In the genomic region with DNA sequence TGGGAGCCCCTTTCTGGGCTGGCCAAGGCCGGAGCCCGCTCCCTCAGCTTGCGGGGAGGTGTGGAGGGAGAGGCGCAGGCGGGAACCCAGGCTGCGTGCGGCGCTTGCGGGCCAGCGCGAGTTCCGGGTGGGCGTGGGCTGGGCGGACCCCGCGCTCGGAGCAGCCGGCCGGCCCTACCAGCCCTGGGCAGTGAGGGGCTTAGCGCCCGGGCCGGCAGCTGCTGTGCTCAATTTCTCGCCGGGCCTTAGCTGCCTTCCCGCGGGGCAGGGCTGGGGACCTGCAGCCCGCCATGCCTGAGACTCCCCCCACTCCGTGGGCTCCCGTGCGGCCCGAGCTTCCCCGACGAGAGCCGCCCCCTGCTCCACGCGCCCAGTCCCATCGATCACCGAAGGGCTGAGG, we compare ENCODE assay signal across 6 cellular contexts. TPM values are rescaled to one million over a fixed set of nuclear protein-coding genes. Genes with fewer than 3 reads are reported as not detected.
A peak's percentile ranks its signal among the peaks of the same experiment; 100 is the strongest.
DNase-seq lines count a peak whose midpoint lies in the region; ATAC-seq and TF ChIP-seq lines count a peak whose summit lies in the region.
"Not testable (repeated sequence)": the region's sequence is repeated elsewhere in the genome, so short reads cannot be mapped to it uniquely, and the experiment has no call there.

No MANE protein-coding gene starts in this region.

- not testable (repeated sequence) for H2BK120ac ChIP-seq in mesenchymal stem cell (ENCODE audit: low read depth, low read length)
- H2BK120ac ChIP-seq in trophoblast cell (ENCODE audit: insufficient read depth, low read length, poor library complexity) = peak overlapping the region; percentile 59

- H3K14ac ChIP-seq in mesenchymal stem cell (ENCODE audit: low read length in 2 of 2) = not testable (repeated sequence)
- H3K14ac ChIP-seq in trophoblast cell (ENCODE audit: low read length) = peak overlapping the region; percentile 47

- H3K9me2 ChIP-seq in GM23338 (ENCODE audit: insufficient read depth) = not testable (repeated sequence)

- BruUV-seq in Caco-2 (replicated peaks; lab: Mats Ljungman, UMichigan) = not testable (repeated sequence)

- not testable (repeated sequence) for H3K9ac ChIP-seq in mesenchymal stem cell (ENCODE audit: low read length); trophoblast cell (ENCODE audit: low read length)

- H2BK12ac ChIP-seq in mesenchymal stem cell (ENCODE audit: low read length in 2 of 2) = not testable (repeated sequence)
- H2BK12ac ChIP-seq in trophoblast cell (ENCODE audit: low read length) = peak overlapping the region; percentile 93

- not testable (repeated sequence) for H3K4me2 ChIP-seq in GM23338; mesenchymal stem cell (ENCODE audit: low read length, poor library complexity, severe bottlenecking); trophoblast cell (ENCODE audit: low read length)

- H4K20me1 ChIP-seq in GM23338 (replicated peaks; ENCODE audit: insufficient read depth) = not testable (repeated sequence)

- H3K4me1 ChIP-seq in Caco-2 (peaks cover 59% of the 10 kb centered on the region), mesenchymal stem cell (ENCODE audit: control insufficient read depth, insufficient read depth, low read depth, low read length) (peaks cover 10% of the 10 kb centered on the region), trophoblast cell (ENCODE audit: control insufficient read depth in 1 of 2, insufficient read depth in 2 of 2, low read length in 2 of 2) (peaks cover 8 to 14% of the 10 kb centered on the region in 2 experiments)
- not testable (repeated sequence) for H3K4me1 ChIP-seq in GM23338 (ENCODE audit: insufficient read depth); testis

- not testable (repeated sequence) for DNase-seq in Caco-2; GM23338 (ENCODE audit: low spot score); mesenchymal stem cell; trophoblast cell; testis

- POLR2A ChIA-PET in Caco-2 (lab: Charles Lee) = interaction anchor here (0.6 to 1.6 kb wide), 2 partner anchors 18 to 19 kb away, joined by 3 to 5 read pairs; no protein-coding TSS in a partner anchor

- H3K9me3 Mint-ChIP-seq in Caco-2 (ENCODE audit: unreplicated experiment); GM23338: not testable (repeated sequence)

- H3K27me3 ChIP-seq in Caco-2 (replicated peaks; ENCODE audit: control insufficient read depth, insufficient read depth, low read length); GM23338 (ENCODE audit: insufficient read depth); mesenchymal stem cell (ENCODE audit: control insufficient read depth in 1 of 2, insufficient read depth in 1 of 2, low read length in 2 of 2); trophoblast cell (ENCODE audit: insufficient read depth, low read length); testis: not testable (repeated sequence)

- not testable (repeated sequence) for H3K36me3 Mint-ChIP-seq in Caco-2 (ENCODE audit: insufficient read depth, unreplicated experiment); GM23338 (ENCODE audit: low read depth)

- 99% methylated on average over 37 of the region's 38 CpGs for WGBS in mesenchymal stem cell
- WGBS in trophoblast cell (ENCODE audit: extremely low coverage, insufficient coverage, insufficient read length) = no CpG with 5 or more reads among the region's 38 CpGs
- 70 to 80% methylated on average over 2 to 38 of the region's 38 CpGs for WGBS in testis, 2 donors

- not testable (repeated sequence) for H3F3A ChIP-seq in GM23338 (replicated peaks; ENCODE audit: low read depth)

- H3K4me3 Mint-ChIP-seq in Caco-2 (ENCODE audit: unreplicated experiment); GM23338: not testable (repeated sequence)

- not testable (repeated sequence) for TF ChIP-seq CTCF in C4-2B (conservative IDR thresholded peaks at IDR 0.05); Caco-2 (IDR thresholded peaks at IDR 0.05; ENCODE audit: insufficient read depth in 1 of 2, low read depth in 1 of 2, low read length in 1 of 2, severe bottlenecking in 1 of 2, unreplicated experiment in 1 of 2); GM23338 (conservative IDR thresholded peaks at IDR 0.05; ENCODE audit: low read depth in 2 of 2); testis (IDR thresholded peaks at IDR 0.05)

- H3K27me3 Mint-ChIP-seq in Caco-2 (ENCODE audit: insufficient read depth, unreplicated experiment); GM23338 (ENCODE audit: insufficient read depth, low read depth, poor library complexity): not testable (repeated sequence)

- H4K12ac ChIP-seq in trophoblast cell (ENCODE audit: low read depth, low read length) = peak overlapping the region; percentile 39

- peak overlapping the region; percentile 93 for H2AK5ac ChIP-seq in mesenchymal stem cell (ENCODE audit: low read length, severe bottlenecking)
- not testable (repeated sequence) for H2AK5ac ChIP-seq in trophoblast cell (ENCODE audit: low read length)

- not testable (repeated sequence) for H3K23ac ChIP-seq in mesenchymal stem cell (ENCODE audit: low read length in 2 of 2); trophoblast cell (ENCODE audit: low read length)

- H3K4ac ChIP-seq in mesenchymal stem cell (ENCODE audit: low read depth in 1 of 2, low read length in 2 of 2); trophoblast cell (ENCODE audit: low read depth, low read length): not testable (repeated sequence)

- H3K9me3 ChIP-seq in Caco-2; mesenchymal stem cell (ENCODE audit: control insufficient read depth, low read length); trophoblast cell (ENCODE audit: insufficient read depth, low read depth, low read length); testis: not testable (repeated sequence)

- not testable (repeated sequence) for H3K79me1 ChIP-seq in mesenchymal stem cell (replicated peaks; ENCODE audit: low read length, poor library complexity, severe bottlenecking); trophoblast cell (ENCODE audit: low read length)

- not testable (repeated sequence) for H3K36me3 ChIP-seq in Caco-2 (ENCODE audit: control insufficient read depth, insufficient read depth, low read length); GM23338 (ENCODE audit: insufficient read depth); mesenchymal stem cell (ENCODE audit: control insufficient read depth in 1 of 2, insufficient read depth in 2 of 2, low read depth in 1 of 2, low read length in 2 of 2); trophoblast cell (ENCODE audit: control insufficient read depth in 1 of 2, insufficient read depth in 2 of 2, low read length in 2 of 2); testis (ENCODE audit: low read depth, missing control alignments)

- H3K18ac ChIP-seq in mesenchymal stem cell (ENCODE audit: low read depth in 1 of 2, low read length in 2 of 2) = peak overlapping the region in 1 of 2 experiments; percentile 21
- H3K18ac ChIP-seq in trophoblast cell (ENCODE audit: low read length) = peak overlapping the region; percentile 33

- not testable (repeated sequence) for H2BK5ac ChIP-seq in mesenchymal stem cell (ENCODE audit: low read depth, low read length, poor library complexity, severe bottlenecking)
- H2BK5ac ChIP-seq in trophoblast cell (ENCODE audit: low read depth, low read length, poor library complexity) = peak overlapping the region; percentile 3

- H4K8ac ChIP-seq in mesenchymal stem cell (ENCODE audit: low read length); trophoblast cell (ENCODE audit: low read depth, low read length): not testable (repeated sequence)

- H3K27ac Mint-ChIP-seq in Caco-2 (ENCODE audit: unreplicated experiment) = peak overlapping the region; percentile 71
- not testable (repeated sequence) for H3K27ac Mint-ChIP-seq in GM23338

- not testable (repeated sequence) for H3K4me3 ChIP-seq in Caco-2 (ENCODE audit: low read depth, low read length); GM23338; mesenchymal stem cell (ENCODE audit: insufficient read depth in 1 of 2, low read depth in 1 of 2, low read length in 2 of 2); trophoblast cell (ENCODE audit: low read depth, low read length)
- H3K4me3 ChIP-seq in testis = peak overlapping the region; percentile 34 to 37

- H3K79me2 ChIP-seq in GM23338 (replicated peaks; ENCODE audit: insufficient read depth); trophoblast cell (ENCODE audit: control insufficient read depth, insufficient read depth, low read length, poor library complexity): not testable (repeated sequence)

- intact Hi-C loops in Caco-2 (cut with micrococcal nuclease; ENCODE audit: unreplicated experiment); testis (cut with DNase I; ENCODE audit: low total_unique reads): not testable (repeated sequence)

- H2AFZ ChIP-seq in GM23338 = peak overlapping the region; percentile 33; the same call in 1 of the 2 replicates
- H2AFZ ChIP-seq in mesenchymal stem cell (ENCODE audit: low read depth, low read length); trophoblast cell (ENCODE audit: insufficient read depth, low read length, poor library complexity): not testable (repeated sequence)

- not testable (repeated sequence) for TF ChIP-seq POLR2A in testis (IDR thresholded peaks at IDR 0.05)

- not testable (repeated sequence) for H4K91ac ChIP-seq in mesenchymal stem cell (ENCODE audit: low read length)
- H4K91ac ChIP-seq in trophoblast cell (ENCODE audit: low read depth, low read length) = peak overlapping the region; percentile 75

- CTCF ChIA-PET in Caco-2 (lab: Charles Lee) = not testable (repeated sequence)

- not testable (repeated sequence) for H2BK15ac ChIP-seq in mesenchymal stem cell (ENCODE audit: low read depth, poor library complexity, severe bottlenecking)

- H3K27ac ChIP-seq in C4-2B = peak overlapping the region; percentile 92
- H3K27ac ChIP-seq in GM23338 (ENCODE audit: low read depth); mesenchymal stem cell (ENCODE audit: low read length, poor library complexity, severe bottlenecking); trophoblast cell (ENCODE audit: low read depth, low read length); testis: not testable (repeated sequence)

- H3K4me1 Mint-ChIP-seq in Caco-2 (ENCODE audit: low read depth, unreplicated experiment) = peaks cover 47% of the 10 kb centered on the region
- not testable (repeated sequence) for H3K4me1 Mint-ChIP-seq in GM23338

- not testable (repeated sequence) for ATAC-seq in GM23338

RNA-seq across cellular contexts. Expression of a gene that starts 19.0 kb away (rescaled TPM):
- total RNA-seq in Caco-2 (2022) (11.8 and 12.0 TPM in 2 replicates), testis (10 to 100 TPM in 1 of 2 donors, 1 to 10 TPM in 1; 9.2 to 14.7 TPM)
- total RNA-seq in GM23338 (2014; rRNA removed; shearing (Covaris generic)) = 12.5 and 14.9 TPM in 2 replicates
- polyA plus RNA-seq in GM23338 (2016; fragmentation: Nextera tagmentation; extraction: Ambion mirVana) (4.0 and 5.2 TPM in 2 replicates), testis (ENCODE audit: insufficient read depth, low read depth, low replicate concordance) (4.9 TPM)
- polyA plus RNA-seq in mesenchymal stem cell (2013, experiment 1 of 2) = 3.5 TPM
- polyA plus RNA-seq in mesenchymal stem cell (2013, experiment 2 of 2) = 3.2 TPM
- 8.9 and 9.1 TPM in 2 replicates for polyA plus RNA-seq in trophoblast cell (2013)

RNA-seq across cellular contexts. Expression of a gene that starts 48.1 kb away (rescaled TPM):
- total RNA-seq in Caco-2 (2022) = 1,761 and 2,076 TPM in 2 replicates
- total RNA-seq in GM23338 (2014; rRNA removed; shearing (Covaris generic)) = 291 and 322 TPM in 2 replicates
- polyA plus RNA-seq in GM23338 (2016; fragmentation: Nextera tagmentation; extraction: Ambion mirVana) = 312 and 362 TPM in 2 replicates
- 120 TPM for polyA plus RNA-seq in mesenchymal stem cell (2013, experiment 1 of 2)
- polyA plus RNA-seq in mesenchymal stem cell (2013, experiment 2 of 2) = 123 TPM
- polyA plus RNA-seq in trophoblast cell (2013) = 357 and 374 TPM in 2 replicates
- total RNA-seq in testis = 100 to 1,000 TPM; 105 to 130 TPM
- 159 TPM for polyA plus RNA-seq in testis (ENCODE audit: insufficient read depth, low read depth, low replicate concordance)
